ENCODE assay signal across 8 cellular contexts in the genomic region with DNA sequence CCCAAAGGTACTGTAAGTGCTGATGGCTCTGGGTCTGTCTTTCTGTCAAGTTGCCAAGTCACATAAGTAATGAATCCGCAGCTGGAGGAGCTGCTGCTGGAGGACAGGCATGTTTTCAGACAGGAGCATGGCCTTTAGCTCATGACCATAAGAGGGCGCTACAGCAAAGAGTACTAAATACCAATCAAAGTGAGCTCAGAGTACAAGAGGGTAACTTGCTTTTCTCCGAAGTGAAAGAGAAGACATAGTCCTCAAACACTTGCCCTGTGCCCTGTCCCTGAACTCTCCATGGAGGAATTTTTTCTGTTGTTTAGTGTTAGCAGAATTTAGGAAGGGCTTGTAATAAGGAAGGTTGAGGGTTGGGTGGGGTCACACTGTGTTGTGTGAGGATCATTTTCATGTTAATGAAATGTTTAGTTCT. TPM values are rescaled to one million over a fixed set of nuclear protein-coding genes. Genes with fewer than 3 reads are reported as not detected.
DNase-seq lines count a peak whose midpoint lies in the region; ATAC-seq, FAIRE-seq and TF ChIP-seq lines count a peak whose summit lies in the region.

No MANE protein-coding gene starts in this region.

- H3K9me2 ChIP-seq in SK-N-SH = no peaks in the 10 kb centered on the region

- peak; percentile 71 for TF ChIP-seq CTCF in SK-N-SH (IDR thresholded peaks at IDR 0.05)

- CTCF ChIA-PET in SK-N-SH (lab: Yijun Ruan, JAX) = interaction anchor here (0.6 to 5.2 kb wide), 19 partner anchors 9 to 681 kb away, joined by 3 to 28 read pairs (median 4); a partner anchor contains a TSS

- H3K4me2 ChIP-seq in SK-N-SH = peak overlapping the region; percentile 37

- no peaks in the 10 kb centered on the region for H3K9me3 ChIP-seq in SK-N-SH
- H3K9me3 ChIP-seq in subcutaneous abdominal adipose tissue (ENCODE audit: control insufficient read depth in 5 of 5, low read length in 5 of 5) = no peaks in the 10 kb centered on the region

- 45% methylated on average over 3 of the region's 3 CpGs for WGBS in SK-N-SH (ENCODE audit: low lambda C conversion rate)

- H3K36me3 ChIP-seq in SK-N-SH (replicated peaks in 1 of 2; ENCODE audit: control insufficient read depth in 1 of 2, insufficient read depth in 2 of 2, low read length in 1 of 2) = peaks cover 64 to 90% of the 10 kb centered on the region in 2 experiments
- H3K36me3 ChIP-seq in subcutaneous abdominal adipose tissue (ENCODE audit: control insufficient read depth in 5 of 5, insufficient read depth in 5 of 5, low read length in 5 of 5) = peaks cover 42 to 98% (median 81%) of the 10 kb centered on the region in 5 donors

- H3K4me3 ChIP-seq in SK-N-SH (ENCODE audit: low read depth in 2 of 2, low read length in 1 of 2) (no peak overlapping the region; a peak in 1 of 4 replicates), subcutaneous abdominal adipose tissue (ENCODE audit: low read depth in 1 of 5, low read length in 5 of 5) (no peak overlapping the region)

- no peak for ATAC-seq in GM21717 (IDR thresholded peaks at IDR 0.05; ENCODE audit: unreplicated experiment)

- H2AFZ ChIP-seq in SK-N-SH (ENCODE audit: low read depth) = no peak overlapping the region

- no peaks in the 10 kb centered on the region for H3K79me2 ChIP-seq in SK-N-SH (ENCODE audit: insufficient read depth)

- no peak for FAIRE-seq in HTR-8/SVneo (lab: Jason Lieb, UNC)

- peaks cover 16% of the 10 kb centered on the region for H3F3A ChIP-seq in SK-N-SH (replicated peaks; ENCODE audit: insufficient read depth)

- DNase-seq in ELR (ENCODE audit: low read depth) (peak; percentile 64), HTR-8/SVneo (ENCODE audit: insufficient read length, low spot score) (peak; percentile 23), SK-N-SH (peak; percentile 48), medulla oblongata (ENCODE audit: extremely low spot score) (peak; percentile 47), amygdala (lab: John Stamatoyannopoulos, UW) (no peak)

- H3K27ac ChIP-seq in SK-N-SH (ENCODE audit: low read depth in 2 of 2, low read length in 1 of 2) (peak overlapping the region; percentile 34 to 73; a peak in 3 of 4 replicates), cingulate gyrus (ENCODE audit: low read depth, low read length) (peak overlapping the region; percentile 94), subcutaneous abdominal adipose tissue (ENCODE audit: low read depth, low read length) (peak overlapping the region; percentile 98)

- H3K9ac ChIP-seq in SK-N-SH (no peak overlapping the region), subcutaneous abdominal adipose tissue (ENCODE audit: low read length in 5 of 5) (peak overlapping the region in 1 of 5 donors; percentile 29)

- H3K27me3 ChIP-seq in SK-N-SH (ENCODE audit: insufficient read depth) (no peaks in the 10 kb centered on the region), subcutaneous abdominal adipose tissue (ENCODE audit: control insufficient read depth in 5 of 5, insufficient read depth in 4 of 5, low read length in 5 of 5) (no peaks in the 10 kb centered on the region)

- no peaks in the 10 kb centered on the region for H4K20me1 ChIP-seq in SK-N-SH (ENCODE audit: insufficient read depth)

- TF ChIP-seq EP300 in SK-N-SH (IDR thresholded peaks at IDR 0.05; ENCODE audit: borderline replicate concordance in 1 of 2, low read depth in 1 of 2, low read length in 1 of 2) = no peak

- TF ChIP-seq RAD21 in SK-N-SH (IDR thresholded peaks at IDR 0.05; ENCODE audit: low read length) = peak; percentile 53

- H3K4me1 ChIP-seq in SK-N-SH (ENCODE audit: control insufficient read depth in 1 of 2, insufficient read depth in 2 of 2, low read depth in 1 of 2, low read length in 1 of 2) (peaks cover 2 to 31% of the 10 kb centered on the region in 2 experiments; a peak in 3 of 4 replicates), subcutaneous abdominal adipose tissue (ENCODE audit: control insufficient read depth in 5 of 5, insufficient read depth in 5 of 5, low read length in 5 of 5) (peaks cover 19 to 55% (median 50%) of the 10 kb centered on the region in 5 donors)

- POLR2A ChIA-PET in SK-N-SH (lab: Yijun Ruan, JAX) = no interaction called here

TF ChIP-seq in SK-N-SH, 30 proteins besides CTCF, POLR2A, EP300 and RAD21:
- peak; percentile 28; the same call in 1 of the 2 replicates for TF ChIP-seq SMC3 (IDR thresholded peaks at IDR 0.05; ENCODE audit: low read depth, low read length)
- TF ChIP-seq ELF1 (IDR thresholded peaks at IDR 0.05) = no peak

RNA-seq across cellular contexts. Expression of a gene that starts 58.0 kb away (rescaled TPM):
- polyA plus RNA-seq in SK-N-SH (2012; rRNA removed) = 1.1 and 1.6 TPM in 2 replicates
- 1.2 and 1.3 TPM in 2 replicates for polyA plus RNA-seq in SK-N-SH (2012; cell fraction: cytosol; rRNA removed)
- polyA plus RNA-seq in SK-N-SH (2012; cell fraction: nucleus; rRNA removed) = 4.7 and 5.3 TPM in 2 replicates

Comparison
In these comparisons a context has a peak if more than half of its experiments do, and no peak if none do; other contexts are left out.
1. DNase-seq: peak in ELR (single experiment), HTR-8/SVneo (single experiment), SK-N-SH (single experiment) and medulla oblongata (single experiment); none in amygdala (0 of 56).
2. Peak in every context shown above with its lines, with median percentiles within 50 percentile points of each other: H3K27ac ChIP-seq.